Comparison of ENCODE assay signal across 8 cellular contexts in genomic region chr6:30206799-30207618, GRCh38. TPM values are rescaled to one million over a fixed set of nuclear protein-coding genes. Genes with fewer than 3 reads are reported as not detected.
DNase-seq lines count a peak whose midpoint lies in the region; ATAC-seq and TF ChIP-seq lines count a peak whose summit lies in the region.

No MANE protein-coding gene starts in this region.

- H3K27ac Mint-ChIP-seq in brain: peak overlapping the region in 4 of 5 experiments; percentile 5 to 68 (median 37)

- TF ChIP-seq CTCF in HEK293 (tag by site-specific recombination; IDR thresholded peaks at IDR 0.05): no peak
- no peak for TF ChIP-seq CTCF in brain (conservative IDR thresholded peaks at IDR 0.05)
- TF ChIP-seq CTCF in gastrocnemius medialis (IDR thresholded peaks at IDR 0.05 in 4 of 5, conservative IDR thresholded peaks at IDR 0.05 in 1 of 5): no peak

- peaks cover 64% of the 10 kb centered on the region for H3K4me1 Mint-ChIP-seq in brain

- no peak overlapping the region for H3K9ac ChIP-seq in iPS-20b (ENCODE audit: low read depth, low read length)

- peaks cover under 1% of the 10 kb centered on the region for H3K27me3 Mint-ChIP-seq in brain

- DNase-seq in gastrocnemius medialis (peak in 1 of 2 donors; percentile 66), T-helper 9 cell (no peak), NCI-H146 (lab: John Stamatoyannopoulos, UW) (no peak)

- POLR2A ChIA-PET in HEK293 (lab: Yijun Ruan, JAX): interaction anchor here (1.3 kb wide), 1 partner anchor 105 kb away, joined by 3 read pairs; no protein-coding TSS in a partner anchor

- peak; percentile 80 to 97 for ATAC-seq in gastrocnemius medialis
- ATAC-seq in HG03378 (IDR thresholded peaks at IDR 0.05; ENCODE audit: unreplicated experiment): no peak
- ATAC-seq in GM19328 (IDR thresholded peaks at IDR 0.05; ENCODE audit: unreplicated experiment): no peak

- no peak overlapping the region for H3K27ac ChIP-seq in HEK293 (ENCODE audit: extremely low read depth, low read depth, low read length)
- no peak overlapping the region for H3K27ac ChIP-seq in iPS-20b (ENCODE audit: low read length)
- peak overlapping the region; percentile 54 to 75 (median 68) for H3K27ac ChIP-seq in gastrocnemius medialis

- TF ChIP-seq POLR2A in gastrocnemius medialis (IDR thresholded peaks at IDR 0.05): no peak

- CTCF ChIA-PET in HEK293 (lab: Yijun Ruan, JAX): interaction anchor here (1.0 to 2.5 kb wide), 5 partner anchors 13 to 355 kb away, joined by 3 to 14 read pairs (median 3); no protein-coding TSS in a partner anchor

- peak overlapping the region in 2 of 5 experiments; percentile 6 to 60 for H3K4me3 Mint-ChIP-seq in brain

- peaks cover 43% of the 10 kb centered on the region for H3K4me1 ChIP-seq in HEK293 (ENCODE audit: control insufficient read depth, insufficient read depth, low read length)
- H3K4me1 ChIP-seq in iPS-20b (ENCODE audit: insufficient read depth, low read length): peaks cover 37% of the 10 kb centered on the region
- H3K4me1 ChIP-seq in gastrocnemius medialis: peaks cover 32 to 34% of the 10 kb centered on the region in 2 donors

- H3K9me3 ChIP-seq in HEK293 (ENCODE audit: control insufficient read depth, insufficient read depth, low read depth, low read length): no peaks in the 10 kb centered on the region
- H3K9me3 ChIP-seq in iPS-20b (ENCODE audit: insufficient read depth, low read depth, low read length): no peaks in the 10 kb centered on the region
- no peaks in the 10 kb centered on the region for H3K9me3 ChIP-seq in gastrocnemius medialis

- no peak overlapping the region for H3K4me3 ChIP-seq in HEK293 (ENCODE audit: low read depth, low read length)
- H3K4me3 ChIP-seq in iPS-20b (ENCODE audit: low read length): peak overlapping the region; percentile 15; the same call in 1 of the 2 replicates
- no peak overlapping the region for H3K4me3 ChIP-seq in gastrocnemius medialis

- in situ Hi-C loops in gastrocnemius medialis (cut with MboI; ENCODE audit: low sequenced_read_pairs in 4 of 4): no loop called here

- no peaks in the 10 kb centered on the region for H3K9me3 Mint-ChIP-seq in brain

- H3K36me3 ChIP-seq in HEK293 (ENCODE audit: control insufficient read depth in 2 of 2, insufficient read depth in 1 of 2, low read length in 2 of 2) (peaks cover 6 to 7% of the 10 kb centered on the region in 2 experiments; a peak in 2 of 3 replicates), iPS-20b (ENCODE audit: insufficient read depth, low read depth, low read length) (0 out of 2 replicates have a peak, but pooled peaks cover 12% of the 10 kb centered on the region), gastrocnemius medialis (no peaks in the 10 kb centered on the region)

- H3K36me3 Mint-ChIP-seq in brain: peaks cover 8% of the 10 kb centered on the region

- intact Hi-C loops in gastrocnemius medialis (cut with DNase I; ENCODE audit: low total_unique reads): no loop called here

- H3K27me3 ChIP-seq in iPS-20b (ENCODE audit: insufficient read depth, low read length): no peaks in the 10 kb centered on the region
- no peaks in the 10 kb centered on the region for H3K27me3 ChIP-seq in gastrocnemius medialis

TF ChIP-seq in HEK293, 187 proteins besides CTCF, POLR2A, EP300 and RAD21:
- TF ChIP-seq GLI4 (tag by site-specific recombination; IDR thresholded peaks at IDR 0.05) (no peak), SCRT2 (tag by site-specific recombination; IDR thresholded peaks at IDR 0.05) (peak; percentile 89), PRDM1 (tag by site-specific recombination; IDR thresholded peaks at IDR 0.05) (peak; percentile 68), SCRT1 (tag by site-specific recombination; IDR thresholded peaks at IDR 0.05; ENCODE audit: borderline replicate concordance) (0 out of 2 replicates have a peak, but pooled peaks have one; percentile 29), ZNF311 (tag by site-specific recombination; IDR thresholded peaks at IDR 0.05; ENCODE audit: borderline replicate concordance) (no peak)

RNA-seq across cellular contexts. Expression of gene TRIM26, which starts 6.2 kb away (rescaled TPM):
- polyA plus RNA-seq in brain (ENCODE audit: insufficient read depth, low read depth, low replicate concordance): 57.2 TPM
- 10 to 100 TPM; 22.8 to 30.9 (median 25.1) TPM for total RNA-seq in gastrocnemius medialis

RNA-seq across cellular contexts. Expression of gene TRIM15, which starts 43.7 kb away (rescaled TPM):
- polyA plus RNA-seq in brain (ENCODE audit: insufficient read depth, low read depth, low replicate concordance): not detected
- under 1 TPM in 1 of 4 donors, not detected in 3; 0.12 TPM for total RNA-seq in gastrocnemius medialis

RNA-seq across cellular contexts. Expression of gene TRIM10, which starts 46.0 kb away (rescaled TPM):
- polyA plus RNA-seq in brain (ENCODE audit: insufficient read depth, low read depth, low replicate concordance): not detected
- not detected for total RNA-seq in gastrocnemius medialis

Comparison
In these comparisons a context has a peak if more than half of its experiments do, and no peak if none do; other contexts are left out.
1. H3K27ac ChIP-seq: peak in gastrocnemius medialis (4 of 4); none in HEK293 (single experiment) and iPS-20b (single experiment).
2. ATAC-seq: peak in gastrocnemius medialis (2 of 2); none in HG03378 (single experiment) and GM19328 (single experiment).